Comparison of ENCODE assay signal across 4 cellular contexts in genomic region chr18:58573326-58573725, GRCh38. TPM values are rescaled to one million over a fixed set of nuclear protein-coding genes. Genes with fewer than 3 reads are reported as not detected.
"Had no signal": no experiment of that assay in that cellular context is flagged by ENCODE, and none has a peak within 500 bp of the region (broad histone marks: within the 10 kb centered on the region; RNA-seq: fewer than 3 reads in every experiment).

No MANE protein-coding gene starts in this region.

RNA-seq across cellular contexts. Expression of gene ALPK2, which starts 55.6 kb away (rescaled TPM):
- total RNA-seq: activated CD4-positive, alpha-beta T cell treated with anti-CD3 and anti-CD28 coated beads, Interleukin-2, amount 10 ng/mL, durations not matched to agents 7 days and 5 days; activated CD8-positive, alpha-beta T cell treated with anti-CD3 and anti-CD28 coated beads, Interleukin-2, amount 10 ng/mL, durations not matched to agents 7 days and 5 days; ascending aorta; T-helper 2 cell treated with Interferon-gamma antibody and Interleukin-4, amounts not matched to agents 100 ng/mL and 5 ng/mL, for 36 hours had no signal
